ENCODE assay signal across 15 cellular contexts in the genomic region with DNA sequence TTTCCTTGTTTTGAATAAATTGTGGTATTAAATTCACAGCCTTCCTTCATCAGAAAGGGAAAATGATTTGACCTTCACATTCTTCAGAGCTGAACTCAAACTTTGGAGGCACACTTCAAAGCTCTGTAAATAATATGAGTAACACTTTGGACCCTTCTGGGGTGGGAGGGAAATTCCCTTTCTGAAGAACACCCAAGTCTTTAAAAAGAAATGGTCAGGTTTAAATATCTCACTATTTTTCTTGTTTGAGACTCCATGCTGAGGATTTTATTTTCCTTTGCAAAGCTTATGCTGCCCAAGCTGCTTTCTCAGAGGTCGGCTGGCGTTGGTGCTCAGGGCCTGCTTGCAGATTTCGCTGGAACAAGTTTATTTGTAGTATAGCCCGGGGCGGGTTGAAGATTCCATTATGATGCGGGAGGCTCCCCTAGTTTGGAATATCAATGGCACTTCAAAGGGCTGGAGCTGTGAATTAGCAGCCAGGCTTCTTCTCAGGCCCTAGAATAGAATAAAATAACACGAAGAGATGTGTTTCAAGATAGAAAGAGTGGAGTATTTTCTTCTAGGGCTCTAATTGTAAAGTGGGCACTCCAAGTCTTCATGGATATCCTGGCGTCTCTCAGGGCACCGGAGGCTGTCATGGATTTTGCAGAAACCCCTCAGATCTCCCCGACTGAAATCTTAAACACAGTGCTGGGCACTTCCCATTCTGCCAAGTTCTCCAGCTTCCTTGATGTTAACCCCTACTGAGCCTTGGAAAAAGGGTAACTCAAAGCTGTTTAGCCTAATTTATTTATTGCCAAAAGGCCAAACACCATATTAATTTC.
DNase-seq lines count a peak whose midpoint lies in the region; ATAC-seq and TF ChIP-seq lines count a peak whose summit lies in the region.
"Had no signal": no experiment of that assay in that cellular context is flagged by ENCODE, and none has a peak within 500 bp of the region (broad histone marks: within the 10 kb centered on the region; RNA-seq: fewer than 3 reads in every experiment).

No MANE protein-coding gene starts in this region.

- no peak overlapping the region for H2AFZ ChIP-seq in fibroblast of lung (ENCODE audit: low read length)
- peak overlapping the region; percentile 90 for H2AFZ ChIP-seq in neuron (ENCODE audit: low read depth, low read length)

- DNase-seq in ELR (ENCODE audit: low read depth), result peak; percentile 77
- peak; percentile 66 for DNase-seq in RPMI7951 (ENCODE audit: low read depth)
- DNase-seq in fibroblast of lung (ENCODE audit: low read depth in 2 of 2), result peak in 1 of 2 donors; percentile 88
- DNase-seq in esophagus squamous epithelium (lab: John Stamatoyannopoulos, UW), result no peak
- no peak for DNase-seq in NCI-H524 treated with DMSO at 0.1 percent for 48 hours (lab: John Stamatoyannopoulos, UW)
- DNase-seq in NAMALWA (ENCODE audit: low spot score), result no peak
- DNase-seq: CD4-positive, CD25-positive, alpha-beta regulatory T cell; head of caudate nucleus; NCI-H1436; stimulated activated CD4-positive, alpha-beta T cell treated with anti-CD3 and anti-CD28 coated beads, Interleukin-15, amount 100 ng/mL, for 24 hours; stimulated activated naive B cell treated with anti-CD40 and anti-IgM and Interleukin-4, amounts not matched to agents 10 μg/mL and 1 μg/mL and 100 μg/mL, for 72 hours; T-helper 17 cell had no signal

- intact Hi-C loops in esophagus squamous epithelium (cut with DNase I), result no loop called here

- H3K27me3 ChIP-seq in fibroblast of lung (ENCODE audit: control insufficient read depth, insufficient read depth, low read length), result no peaks in the 10 kb centered on the region
- no peaks in the 10 kb centered on the region for H3K27me3 ChIP-seq in neuron (ENCODE audit: insufficient read depth, low read length)
- H3K27me3 ChIP-seq in esophagus squamous epithelium, result no peaks in the 10 kb centered on the region
- H3K27me3 ChIP-seq: cardiac muscle cell had no signal

- H3K4me1 ChIP-seq in fibroblast of lung (ENCODE audit: control insufficient read depth, extremely low read depth, insufficient read depth, low read length), result peaks cover 4% of the 10 kb centered on the region
- H3K4me1 ChIP-seq in neuron (ENCODE audit: insufficient read depth, low read length), result peaks cover 22% of the 10 kb centered on the region
- H3K4me1 ChIP-seq in esophagus squamous epithelium, result no peaks in the 10 kb centered on the region

- H3K9me3 ChIP-seq in fibroblast of lung (ENCODE audit: control insufficient read depth, insufficient read depth, low read depth, low read length), result no peaks in the 10 kb centered on the region
- H3K9me3 ChIP-seq in neuron (ENCODE audit: low read length), result no peaks in the 10 kb centered on the region
- no peaks in the 10 kb centered on the region for H3K9me3 ChIP-seq in esophagus squamous epithelium

- no peak overlapping the region for H3K9ac ChIP-seq in fibroblast of lung (ENCODE audit: insufficient read depth, low read length)

- no peaks in the 10 kb centered on the region for H3K79me2 ChIP-seq in fibroblast of lung (ENCODE audit: control insufficient read depth, insufficient read depth, low read length)

- no peak overlapping the region for H3K4me3 ChIP-seq in fibroblast of lung (replicated peaks in 1 of 4; ENCODE audit: control extremely low read depth in 1 of 4, insufficient read depth in 1 of 4, low read depth in 3 of 4, low read length in 4 of 4)
- peak overlapping the region; percentile 23 for H3K4me3 ChIP-seq in neuron (ENCODE audit: low read length)
- no peak overlapping the region for H3K4me3 ChIP-seq in esophagus squamous epithelium
- H3K4me3 ChIP-seq: cardiac muscle cell had no signal

- TF ChIP-seq CTCF in fibroblast of lung (conservative IDR thresholded peaks at IDR 0.05 in 1 of 2, IDR thresholded peaks at IDR 0.05 in 1 of 2; ENCODE audit: low read depth in 1 of 2, low read length in 2 of 2) (no peak), esophagus squamous epithelium (IDR thresholded peaks at IDR 0.05) (no peak)

- ATAC-seq in HG03342 (IDR thresholded peaks at IDR 0.05; ENCODE audit: unreplicated experiment), result no peak
- ATAC-seq: stimulated activated naive B cell treated with anti-CD40 and anti-IgM and Interleukin-4, amounts not matched to agents 10 μg/mL and 1 μg/mL and 100 μg/mL, for 72 hours; T-helper 17 cell had no signal

- H3K36me3 ChIP-seq in fibroblast of lung (ENCODE audit: control insufficient read depth, insufficient read depth, low read length), result no peaks in the 10 kb centered on the region
- no peaks in the 10 kb centered on the region for H3K36me3 ChIP-seq in neuron (ENCODE audit: insufficient read depth, low read length)
- H3K36me3 ChIP-seq in esophagus squamous epithelium, result no peaks in the 10 kb centered on the region
- H3K36me3 ChIP-seq: cardiac muscle cell had no signal

- H3K27ac ChIP-seq in fibroblast of lung (ENCODE audit: insufficient read depth, low read length) (peak overlapping the region; percentile 43), esophagus squamous epithelium (no peak overlapping the region)
- H3K27ac ChIP-seq: cardiac muscle cell had no signal

- no peak for TF ChIP-seq POLR2A in esophagus squamous epithelium (IDR thresholded peaks at IDR 0.05)

- peak overlapping the region; percentile 45 for H3K4me2 ChIP-seq in fibroblast of lung (ENCODE audit: extremely low read depth, insufficient read depth, low read length)

- H4K20me1 ChIP-seq in fibroblast of lung (ENCODE audit: control insufficient read depth, extremely low read depth, insufficient read depth, low read length), result no peaks in the 10 kb centered on the region

- 24 to 34% methylated on average over 10 of the region's 10 CpGs for WGBS in esophagus squamous epithelium, 2 donors

Comparison
In these comparisons a context has a peak if more than half of its experiments do, and no peak if none do; other contexts are left out.
1. DNase-seq: peak in ELR (single experiment) and RPMI7951 (single experiment); none in esophagus squamous epithelium (single experiment), NCI-H524 treated with DMSO at 0.1 percent for 48 hours (single experiment) and NAMALWA (single experiment).